Comparison of ENCODE assay signal across 8 cellular contexts in the genomic region with DNA sequence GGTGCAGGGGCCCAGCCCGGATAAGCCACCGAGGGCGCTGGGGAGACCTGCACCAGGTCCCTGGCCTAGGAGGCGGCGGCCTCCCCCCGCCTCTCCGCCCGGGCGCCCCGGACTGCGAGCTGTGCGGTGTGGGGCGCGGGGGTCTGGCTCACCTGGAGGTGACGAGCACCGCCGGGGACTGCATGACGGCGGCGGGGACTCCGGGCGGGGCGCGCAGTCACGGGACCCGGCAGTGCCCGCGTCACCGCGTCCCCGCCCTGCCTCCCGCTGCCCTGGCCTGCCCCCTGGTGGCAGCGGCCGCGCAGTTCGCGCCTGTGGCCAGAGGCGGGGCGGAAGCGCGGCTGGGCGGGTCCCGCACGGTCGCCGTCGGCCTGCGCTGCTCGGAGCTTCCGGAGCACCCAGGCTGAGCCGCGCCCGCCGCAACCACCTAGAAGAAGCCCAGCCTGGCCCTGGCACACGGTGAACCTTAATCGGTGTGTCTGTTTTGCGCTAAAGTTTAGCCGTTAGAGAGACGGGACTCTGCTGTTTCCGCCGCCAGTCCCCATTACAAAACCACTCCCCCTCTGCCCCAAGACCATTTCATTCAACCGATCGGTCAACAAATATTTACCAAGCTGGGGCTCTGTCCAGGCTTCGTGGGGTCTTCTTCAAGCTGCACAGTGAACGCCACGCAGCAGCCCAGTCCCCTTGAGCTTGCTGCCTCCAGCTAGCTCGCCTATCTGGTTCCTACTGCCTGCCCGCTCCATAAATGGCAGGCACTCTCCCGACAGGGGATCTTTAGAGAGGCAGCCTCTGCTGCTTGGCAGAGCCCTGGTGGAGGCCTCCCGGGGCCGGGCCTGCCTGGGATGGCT. TPM values are rescaled to one million over a fixed set of nuclear protein-coding genes. Genes with fewer than 3 reads are reported as not detected.
DNase-seq lines count a peak whose midpoint lies in the region; ATAC-seq lines count a peak whose summit lies in the region.

A gene with protein sequence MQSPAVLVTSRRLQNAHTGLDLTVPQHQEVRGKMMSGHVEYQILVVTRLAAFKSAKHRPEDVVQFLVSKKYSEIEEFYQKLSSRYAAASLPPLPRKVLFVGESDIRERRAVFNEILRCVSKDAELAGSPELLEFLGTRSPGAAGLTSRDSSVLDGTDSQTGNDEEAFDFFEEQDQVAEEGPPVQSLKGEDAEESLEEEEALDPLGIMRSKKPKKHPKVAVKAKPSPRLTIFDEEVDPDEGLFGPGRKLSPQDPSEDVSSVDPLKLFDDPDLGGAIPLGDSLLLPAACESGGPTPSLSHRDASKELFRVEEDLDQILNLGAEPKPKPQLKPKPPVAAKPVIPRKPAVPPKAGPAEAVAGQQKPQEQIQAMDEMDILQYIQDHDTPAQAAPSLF (minus strand): TSS at position 219 of the 851 bp plus-strand sequence. CDS start 35 bp downstream, at position 184.

- peak; percentile 99 for DNase-seq in AG08396 (ENCODE audit: low spot score)
- DNase-seq in NCI-H2227 (lab: John Stamatoyannopoulos, UW; ENCODE audit: unreplicated experiment), result peak; percentile 94
- DNase-seq in activated CD4-positive, CD25-positive, alpha-beta regulatory T cell treated with anti-CD3 and anti-CD28 coated beads, Interleukin-2, amount 50 U/mL, for 72 hours, result peak; percentile 94
- DNase-seq in cerebellum (ENCODE audit: low spot score), result peak; percentile 96
- peak; percentile 88 for DNase-seq in kidney tubule cell (ENCODE audit: low spot score)
- peak; percentile 76 to 88 for DNase-seq in stimulated activated CD4-positive, alpha-beta T cell treated with anti-CD3 and anti-CD28 coated beads, Interleukin-1b, Interleukin-23, amount 100 ng/mL, for 4 hours (ENCODE audit: low read depth in 2 of 2)

- peak; percentile 95 for ATAC-seq in GM18867 (IDR thresholded peaks at IDR 0.05; ENCODE audit: unreplicated experiment)
- peak; percentile 97 for ATAC-seq in HG03097 (IDR thresholded peaks at IDR 0.05; ENCODE audit: low FRiP score, unreplicated experiment)

RNA-seq across cellular contexts. Expression of the gene that starts here (rescaled TPM):
- 10.0 TPM for total RNA-seq in cerebellum

Comparison
In these comparisons a context has a peak if more than half of its experiments do, and no peak if none do; other contexts are left out.
1. Peak in every context shown above with its lines: DNase-seq and ATAC-seq.